In the genomic region with DNA sequence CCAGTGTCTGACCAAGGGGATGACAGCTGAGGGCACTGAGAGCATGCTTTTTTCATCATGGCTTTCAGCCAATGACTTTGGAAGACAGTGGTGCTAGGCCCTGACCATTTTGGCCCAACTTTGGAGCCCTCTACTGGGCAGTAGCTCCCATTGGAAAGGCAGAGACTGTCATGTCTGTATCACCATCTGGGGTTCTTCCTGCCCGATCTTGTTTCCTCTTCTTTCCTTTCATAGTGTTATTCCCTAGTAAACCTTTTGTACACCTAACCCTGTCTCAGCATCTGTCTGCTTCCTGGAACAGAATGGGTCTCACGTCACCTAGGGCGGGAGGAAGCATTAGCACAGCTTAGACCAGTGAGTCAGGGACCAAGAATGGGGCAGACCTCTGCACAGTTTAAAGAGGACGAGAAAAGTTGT, we compare ENCODE assay signal across 11 cellular contexts.
DNase-seq lines count a peak whose midpoint lies in the region; ATAC-seq, FAIRE-seq and TF ChIP-seq lines count a peak whose summit lies in the region.
"Had no signal": no experiment of that assay in that cellular context is flagged by ENCODE, and none has a peak within 500 bp of the region (broad histone marks: within the 10 kb centered on the region; RNA-seq: fewer than 3 reads in every experiment).

No MANE protein-coding gene starts in this region.

- H3K9me1 ChIP-seq in K562 (ENCODE audit: control insufficient read depth, insufficient read depth, low read length) = no peaks in the 10 kb centered on the region

- no peak overlapping the region for H3K4me3 Mint-ChIP-seq in T-cell

- CTCF ChIA-PET in K562 (lab: Yijun Ruan, JAX; ENCODE audit: low intra/inter-chr PET ratio) = no interaction called here
- CTCF ChIA-PET in T-cell (lab: Charles Lee) = no interaction called here

- no peaks in the 10 kb centered on the region for H4K20me1 ChIP-seq in K562 (replicated peaks; ENCODE audit: control insufficient read depth, insufficient read depth, low read length)

- FAIRE-seq in K562 (lab: Jason Lieb, UNC) = peak; percentile 35

- TF ChIP-seq CTCF in GM06990 (IDR thresholded peaks at IDR 0.05; ENCODE audit: insufficient read depth, low read length, poor library complexity, severe bottlenecking) (peak; percentile 24), LNCAP (IDR thresholded peaks at IDR 0.05) (peak; percentile 37; the same call in 1 of the 2 replicates), K562 (IDR thresholded peaks at IDR 0.05 in 2 of 3, conservative IDR thresholded peaks at IDR 0.05 in 1 of 3; ENCODE audit: insufficient read depth in 2 of 3, low read depth in 1 of 3, low read length in 3 of 3) (peak; percentile 31 to 49 (median 43); a peak in 5 of 6 replicates), lower lobe of right lung (IDR thresholded peaks at IDR 0.05) (no peak)

- no peaks in the 10 kb centered on the region for H3K36me3 Mint-ChIP-seq in T-cell

- POLR2A ChIA-PET in K562 (lab: Yijun Ruan, JAX) = interaction anchor here (0.5 kb wide), 1 partner anchor 1688 kb away, joined by 3 read pairs; no protein-coding TSS in a partner anchor
- POLR2A ChIA-PET in T-cell (lab: Charles Lee) = no interaction called here

- DNase-seq in GM06990 (ENCODE audit: extremely low read depth, insufficient read length) (no peak), K562 (ENCODE audit: extremely low read depth in 1 of 4, low spot score in 3 of 4) (peak in 2 of 4 experiments; percentile 15 to 24), lower lobe of right lung (no peak), T-cell (no peak), G401 (ENCODE audit: low spot score) (no peak), UCSD-AML1 (lab: John Stamatoyannopoulos, UW; ENCODE audit: unreplicated experiment) (no peak)
- DNase-seq: central memory CD4-positive, alpha-beta T cell; NCI-H187 treated with DMSO at 0.1 percent for 48 hours had no signal

- H3K36me3 ChIP-seq in GM06990 (ENCODE audit: control insufficient read depth, insufficient read depth, low read length) = no peaks in the 10 kb centered on the region
- no peaks in the 10 kb centered on the region for H3K36me3 ChIP-seq in K562 (ENCODE audit: control insufficient read depth, insufficient read depth, low read length)
- H3K36me3 ChIP-seq in lower lobe of right lung = no peaks in the 10 kb centered on the region
- H3K36me3 ChIP-seq: vagina had no signal

- H3K27me3 Mint-ChIP-seq in T-cell = no peaks in the 10 kb centered on the region

- no peak overlapping the region for H3K27ac Mint-ChIP-seq in T-cell

- H3K27ac ChIP-seq in K562 (ENCODE audit: extremely low read depth, low read depth, low read length) = no peak overlapping the region
- no peak overlapping the region for H3K27ac ChIP-seq in lower lobe of right lung
- H3K27ac ChIP-seq: vagina had no signal

- H3K27me3 ChIP-seq in GM06990 (replicated peaks; ENCODE audit: control insufficient read depth, insufficient read depth, low read length) (no peaks in the 10 kb centered on the region), K562 (ENCODE audit: control insufficient read depth in 2 of 2, insufficient read depth in 2 of 2, low read length in 2 of 2) (no peaks in the 10 kb centered on the region), lower lobe of right lung (ENCODE audit: low read depth) (no peaks in the 10 kb centered on the region)
- H3K27me3 ChIP-seq: vagina had no signal

- H3K9me3 ChIP-seq in K562 (replicated peaks; ENCODE audit: control insufficient read depth, insufficient read depth, low read depth, low read length) (no peaks in the 10 kb centered on the region), lower lobe of right lung (no peaks in the 10 kb centered on the region)
- H3K9me3 ChIP-seq: vagina had no signal

- no peaks in the 10 kb centered on the region for H3K9me3 Mint-ChIP-seq in T-cell

- 4% methylated on average over 3 of the region's 4 CpGs for WGBS in K562 (ENCODE audit: insufficient coverage, low coverage, missing lambda C conversion rate)

- no peak for TF ChIP-seq EP300 in K562 (IDR thresholded peaks at IDR 0.05; ENCODE audit: low read length)

- no peak overlapping the region for H3K9ac ChIP-seq in K562 (ENCODE audit: insufficient read depth in 1 of 2, low read depth in 2 of 2, low read length in 2 of 2)

- TF ChIP-seq POLR2A in K562 (conservative IDR thresholded peaks at IDR 0.05) = no peak

- no peaks in the 10 kb centered on the region for H3K4me1 Mint-ChIP-seq in T-cell

- no TSS peak for BruUV-seq in K562 (replicated peaks; lab: Mats Ljungman, UMichigan)

- H3K4me2 ChIP-seq in K562 (ENCODE audit: insufficient read depth, low read length) = no peak overlapping the region

- ATAC-seq in K562 = peak; percentile 83
- ATAC-seq in lower lobe of right lung = peak; percentile 38 to 47
- ATAC-seq in T-cell (replicated peaks in 1 of 4) = no peak
- no peak for ATAC-seq in activated CD4-positive, CD25-positive, alpha-beta regulatory T cell treated with anti-CD3 and anti-CD28 coated beads, Interleukin-2, amount 50 U/mL, for 24 hours

- intact Hi-C loops in K562 (cut with micrococcal nuclease) (loop anchor here (2.0 kb wide), 1 partner anchor 192 kb away; no protein-coding TSS in a partner anchor), lower lobe of right lung (cut with DNase I) (no loop called here)

- no peaks in the 10 kb centered on the region for H3K79me2 ChIP-seq in K562 (ENCODE audit: control insufficient read depth, insufficient read depth, low read length)

- peak in 1 of 2 experiments; percentile 31; a peak in 2 of 4 replicates for TF ChIP-seq RAD21 in K562 (CRISPR knock-in tag; conservative IDR thresholded peaks at IDR 0.05 in 1 of 2, IDR thresholded peaks at IDR 0.05 in 1 of 2)

- H3K4me1 ChIP-seq in K562 (replicated peaks in 1 of 2; ENCODE audit: control insufficient read depth in 2 of 2, insufficient read depth in 2 of 2, low read length in 2 of 2) (no peaks in the 10 kb centered on the region), lower lobe of right lung (no peaks in the 10 kb centered on the region)
- H3K4me1 ChIP-seq: vagina had no signal

- H3K4me3 ChIP-seq in GM06990 (replicated peaks; ENCODE audit: low read depth, low read length) (no peak overlapping the region), K562 (no peak overlapping the region), lower lobe of right lung (no peak overlapping the region)
- H3K4me3 ChIP-seq: vagina had no signal

- in situ Hi-C loops in K562 (cut with MboI) (no loop called here), G401 (cut with HindIII; ENCODE audit: low sequenced_read_pairs) (no loop called here)

- H2AFZ ChIP-seq in K562 (ENCODE audit: low read depth, low read length) = no peak overlapping the region

TF ChIP-seq in K562, 482 proteins besides CTCF, POLR2A, EP300 and RAD21:
- no peak for TF ChIP-seq MTA3 (IDR thresholded peaks at IDR 0.05; ENCODE audit: borderline replicate concordance)
- TF ChIP-seq NFIC (IDR thresholded peaks at IDR 0.05) = peak; percentile 36; the same call in 1 of the 2 replicates
- no peak for TF ChIP-seq NELFE (IDR thresholded peaks at IDR 0.05; ENCODE audit: insufficient read depth, insufficient read length)
- TF ChIP-seq, protein P1, sequence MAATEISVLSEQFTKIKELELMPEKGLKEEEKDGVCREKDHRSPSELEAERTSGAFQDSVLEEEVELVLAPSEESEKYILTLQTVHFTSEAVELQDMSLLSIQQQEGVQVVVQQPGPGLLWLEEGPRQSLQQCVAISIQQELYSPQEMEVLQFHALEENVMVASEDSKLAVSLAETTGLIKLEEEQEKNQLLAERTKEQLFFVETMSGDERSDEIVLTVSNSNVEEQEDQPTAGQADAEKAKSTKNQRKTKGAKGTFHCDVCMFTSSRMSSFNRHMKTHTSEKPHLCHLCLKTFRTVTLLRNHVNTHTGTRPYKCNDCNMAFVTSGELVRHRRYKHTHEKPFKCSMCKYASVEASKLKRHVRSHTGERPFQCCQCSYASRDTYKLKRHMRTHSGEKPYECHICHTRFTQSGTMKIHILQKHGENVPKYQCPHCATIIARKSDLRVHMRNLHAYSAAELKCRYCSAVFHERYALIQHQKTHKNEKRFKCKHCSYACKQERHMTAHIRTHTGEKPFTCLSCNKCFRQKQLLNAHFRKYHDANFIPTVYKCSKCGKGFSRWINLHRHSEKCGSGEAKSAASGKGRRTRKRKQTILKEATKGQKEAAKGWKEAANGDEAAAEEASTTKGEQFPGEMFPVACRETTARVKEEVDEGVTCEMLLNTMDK (IDR thresholded peaks at IDR 0.05; ENCODE audit: borderline replicate concordance, insufficient read depth, low read depth, low read length, poor library complexity, severe bottlenecking) = peak; percentile 34

Comparison
In these comparisons a context has a peak if more than half of its experiments do, and no peak if none do; other contexts are left out.
1. ATAC-seq: peak in K562 (single experiment) and lower lobe of right lung (2 of 2); none in T-cell (0 of 4) and activated CD4-positive, CD25-positive, alpha-beta regulatory T cell treated with anti-CD3 and anti-CD28 coated beads, Interleukin-2, amount 50 U/mL, for 24 hours (0 of 2).